Comparison of ENCODE assay signal across 9 cellular contexts in the genomic region with DNA sequence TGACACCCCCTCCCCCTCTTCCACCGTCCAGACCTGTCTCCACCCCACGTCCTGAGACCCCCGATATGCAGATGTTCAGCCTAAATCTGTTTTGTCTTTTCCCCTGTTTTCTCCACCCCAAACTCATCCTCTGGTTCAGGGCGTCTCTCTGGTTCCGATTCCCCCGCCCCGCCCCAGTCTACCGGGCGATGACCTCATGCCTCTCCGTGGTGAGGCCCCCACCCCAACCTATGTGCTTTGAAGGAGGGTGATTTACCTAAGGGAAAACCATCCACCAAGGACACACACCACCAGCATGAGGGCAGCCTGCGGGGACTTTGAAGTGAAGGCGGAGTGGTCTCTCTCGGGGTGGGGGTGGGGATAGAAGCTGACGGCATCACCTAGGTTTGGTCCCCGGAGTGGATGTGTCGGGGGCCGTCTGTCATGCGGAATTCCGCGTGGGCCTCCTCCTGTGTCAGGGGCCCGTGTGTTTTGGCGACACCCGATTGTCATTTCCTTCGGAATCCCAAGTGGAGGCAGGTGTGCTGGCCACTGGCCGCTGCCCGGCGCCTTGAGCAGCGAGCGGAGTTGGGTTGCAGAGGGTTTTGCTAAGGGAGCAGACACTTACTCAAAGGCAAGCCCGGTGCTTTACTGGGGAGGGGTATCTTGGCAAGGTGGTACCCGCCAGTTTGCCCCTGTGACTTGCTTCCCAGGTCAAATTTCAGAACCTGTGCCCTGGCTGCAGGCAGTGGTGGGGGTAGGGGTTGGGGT. TPM values are rescaled to one million over a fixed set of nuclear protein-coding genes. Genes with fewer than 3 reads are reported as not detected.
A peak's percentile ranks its signal among the peaks of the same experiment; 100 is the strongest.
DNase-seq lines count a peak whose midpoint lies in the region; ATAC-seq, FAIRE-seq and TF ChIP-seq lines count a peak whose summit lies in the region.
"Had no signal": no experiment of that assay in that cellular context is flagged by ENCODE, and none has a peak within 500 bp of the region (broad histone marks: within the 10 kb centered on the region; RNA-seq: fewer than 3 reads in every experiment).

No MANE protein-coding gene starts in this region.

- intact Hi-C loops in natural killer cell (cut with micrococcal nuclease) = loop anchor here (2.0 kb wide), 1 partner anchor 65 kb away; the partner anchor contains the start of gene HMG20B

- peak; percentile 94 for DNase-seq in H7
- peak; percentile 42 for DNase-seq in WTC11 (ENCODE audit: low spot score)
- peak in 1 of 2 experiments; percentile 75 for DNase-seq in H1 (ENCODE audit: low read depth in 1 of 2, low spot score in 2 of 2)
- no peak for DNase-seq in natural killer cell
- DNase-seq in DMS53 (lab: John Stamatoyannopoulos, UW) = no peak
- DNase-seq in NCI-H1436 (lab: John Stamatoyannopoulos, UW) = no peak
- DNase-seq in inferior parietal cortex (ENCODE audit: extremely low spot score) = no peak

- peak overlapping the region in 2 of 4 experiments; percentile 37 to 67; a peak in 4 of 7 replicates for H3K9ac ChIP-seq in H1 (replicated peaks in 1 of 4; ENCODE audit: extremely low read depth in 1 of 4, low read depth in 3 of 4, low read length in 3 of 4)

- H4K8ac ChIP-seq in H1 (ENCODE audit: extremely low read depth, insufficient read depth, low read length) = no peak overlapping the region

- H3K9me3 Mint-ChIP-seq in WTC11 = no peaks in the 10 kb centered on the region
- no peaks in the 10 kb centered on the region for H3K9me3 Mint-ChIP-seq in natural killer cell

- ATAC-seq in WTC11 = peak; percentile 14
- no peak for ATAC-seq in natural killer cell
- no peak for ATAC-seq in HG03565 (IDR thresholded peaks at IDR 0.05; ENCODE audit: unreplicated experiment)

- H2BK120ac ChIP-seq in H1 (replicated peaks; ENCODE audit: low read depth, low read length) = no peak overlapping the region

- TF ChIP-seq CTCF in WTC11 (IDR thresholded peaks at IDR 0.05) (no peak), H1 (IDR thresholded peaks at IDR 0.05; ENCODE audit: control extremely low read depth in 1 of 3, insufficient read depth in 1 of 3, low read depth in 1 of 3, low read length in 3 of 3) (no peak), natural killer cell (IDR thresholded peaks at IDR 0.05) (no peak)

- H3K27me3 Mint-ChIP-seq in WTC11 (ENCODE audit: low read depth) = no peaks in the 10 kb centered on the region; the same call in 1 of the 2 replicates
- H3K27me3 Mint-ChIP-seq in natural killer cell (ENCODE audit: low read depth in 2 of 2) = no peaks in the 10 kb centered on the region

- peak overlapping the region; percentile 95 to 99 for H3K4me2 ChIP-seq in H1 (ENCODE audit: insufficient read depth in 1 of 2, low read depth in 2 of 2, low read length in 2 of 2)

- H4K91ac ChIP-seq in H1 (replicated peaks; ENCODE audit: insufficient read length, low read length) = peak overlapping the region; percentile 74

- peaks cover 18% of the 10 kb centered on the region for H3K23me2 ChIP-seq in H1 (ENCODE audit: low read depth, low read length)

- H3K4me1 Mint-ChIP-seq in WTC11 = peaks cover 18% of the 10 kb centered on the region
- H3K4me1 Mint-ChIP-seq in natural killer cell = peaks cover 39 to 54% of the 10 kb centered on the region in 2 donors

- CTCF ChIA-PET in WTC11 (lab: Charles Lee) (interaction anchor here (0.6 to 1.4 kb wide), 5 partner anchors 19 to 69 kb away, joined by 3 to 6 read pairs (median 5); no protein-coding TSS in a partner anchor), H1 (lab: Charles Lee; ENCODE audit: partially characterized antibody) (interaction anchor here (0.6 to 1.0 kb wide), 2 partner anchors 23 to 562 kb away, joined by 3 read pairs; no protein-coding TSS in a partner anchor)

- H3K9me3 ChIP-seq in H1 (ENCODE audit: insufficient read depth in 2 of 2, low read depth in 1 of 2, low read length in 1 of 2) = no peaks in the 10 kb centered on the region

- H4K20me1 ChIP-seq in H1 (replicated peaks in 1 of 2; ENCODE audit: control insufficient read depth in 1 of 2, insufficient read depth in 2 of 2, low read length in 2 of 2) = peaks cover 19 to 29% of the 10 kb centered on the region in 2 experiments

- H3K14ac ChIP-seq in H1 (ENCODE audit: insufficient read length) = no peak overlapping the region

- no peak for FAIRE-seq in H1 (lab: Jason Lieb, UNC)
- FAIRE-seq: TTC549 had no signal

- H2AK5ac ChIP-seq in H1 (ENCODE audit: low read depth, low read length) = 0 out of 2 replicates have a peak overlapping the region, but pooled peaks have one; percentile 39

- H2BK15ac ChIP-seq in H1 (ENCODE audit: low read length) = no peak overlapping the region

- 0 out of 2 replicates have a peak overlapping the region, but pooled peaks have one; percentile 19 for H3K18ac ChIP-seq in H1 (ENCODE audit: extremely low read depth, low read length)

- POLR2A ChIA-PET in WTC11 (lab: Charles Lee) (interaction anchor here (0.7 kb wide), 1 partner anchor 23 kb away, joined by 4 read pairs; no protein-coding TSS in a partner anchor), H1 (lab: Charles Lee; ENCODE audit: partially characterized antibody) (interaction anchor here (0.6 to 1.5 kb wide), 3 partner anchors 25 to 38 kb away, joined by 3 to 4 read pairs (median 3); partner anchors contain the start of gene TEKTIP1)

- peaks cover 12% of the 10 kb centered on the region; the same call in 1 of the 2 replicates for H3K36me3 Mint-ChIP-seq in WTC11
- H3K36me3 Mint-ChIP-seq in natural killer cell = no peaks in the 10 kb centered on the region

- H3K27ac Mint-ChIP-seq in WTC11 (peak overlapping the region; percentile 78; the same call in 1 of the 2 replicates), natural killer cell (peak overlapping the region; percentile 84 to 98)

- no peak overlapping the region; the same call in 1 of the 2 replicates for H2BK5ac ChIP-seq in H1 (ENCODE audit: low read depth, low read length)

- H3K27me3 ChIP-seq in H7 (ENCODE audit: control insufficient read depth, insufficient read depth, low read length) = no peaks in the 10 kb centered on the region
- H3K27me3 ChIP-seq in H1 (replicated peaks in 1 of 4; ENCODE audit: control insufficient read depth in 3 of 4, extremely low read depth in 1 of 4, insufficient read depth in 3 of 4, low read length in 3 of 4) = no peaks in the 10 kb centered on the region

- H3K23ac ChIP-seq in H1 (ENCODE audit: insufficient read length) = peak overlapping the region; percentile 28

- H3K79me1 ChIP-seq in H1 (ENCODE audit: low read depth, low read length) = peaks cover 29% of the 10 kb centered on the region

- 0 out of 2 replicates have a peak overlapping the region, but pooled peaks have one; percentile 33 for H3K27ac ChIP-seq in H1 (ENCODE audit: low read depth, low read length)

- H3K4me3 ChIP-seq in H7 (ENCODE audit: insufficient read depth, low read depth, low read length) = peak overlapping the region; percentile 81
- H3K4me3 ChIP-seq in H1 (ENCODE audit: extremely low read depth in 1 of 4, insufficient read depth in 2 of 4, low read depth in 3 of 4, low read length in 4 of 4) = peak overlapping the region; percentile 44 to 98 (median 58)

- H3K79me2 ChIP-seq in H1 (ENCODE audit: control insufficient read depth in 1 of 2, insufficient read depth in 2 of 2, low read length in 2 of 2) = peaks cover 0 to 42% of the 10 kb centered on the region in 2 experiments; a peak in 2 of 4 replicates

- peaks cover 0 to 9% (median 7%) of the 10 kb centered on the region in 4 experiments; a peak in 3 of 7 replicates for H3K4me1 ChIP-seq in H1 (replicated peaks in 1 of 4; ENCODE audit: control insufficient read depth in 3 of 4, insufficient read depth in 4 of 4, low read length in 3 of 4)

- no peak overlapping the region for H2BK12ac ChIP-seq in H1 (ENCODE audit: low read depth, low read length)

- H3K56ac ChIP-seq in H1 (replicated peaks; ENCODE audit: insufficient read length, low read depth, low read length) = no peak overlapping the region

- 7% methylated on average over 27 of the region's 31 CpGs; no CpG with 5 or more reads in 1 of the 2 experiments for WGBS in H1 (ENCODE audit: extremely low coverage in 1 of 2, insufficient coverage in 1 of 2, insufficient read length in 1 of 2, insufficient replicate concordance in 2 of 2, low coverage in 1 of 2, low lambda C conversion rate in 2 of 2, missing lambda C conversion rate in 1 of 2), 2 experiments

- peaks cover 3% of the 10 kb centered on the region for H3K36me3 ChIP-seq in H7 (replicated peaks; ENCODE audit: control insufficient read depth, insufficient read depth, low read length)
- H3K36me3 ChIP-seq in H1 (ENCODE audit: control insufficient read depth in 2 of 4, insufficient read depth in 4 of 4, low read length in 3 of 4) = no peaks in the 10 kb centered on the region; a peak in 2 of 8 replicates

- no peak for TF ChIP-seq POLR2A in H1 (IDR thresholded peaks at IDR 0.05; ENCODE audit: control extremely low read depth in 1 of 2, low read depth in 2 of 2, low read length in 2 of 2)

- H3K4ac ChIP-seq in H1 (replicated peaks; ENCODE audit: insufficient read length, low read depth, low read length) = peak overlapping the region; percentile 38

- peak overlapping the region; percentile 22 for H4K5ac ChIP-seq in H1 (ENCODE audit: insufficient read length, low read depth, low read length)

- H2BK20ac ChIP-seq in H1 (ENCODE audit: low read length) = no peak overlapping the region

- H2AFZ ChIP-seq in H1 (ENCODE audit: low read length) = no peak overlapping the region

- TF ChIP-seq EP300 in H1 (IDR thresholded peaks at IDR 0.05; ENCODE audit: borderline replicate concordance in 1 of 2, low read depth in 2 of 2, low read length in 2 of 2) = no peak

- H3K4me3 Mint-ChIP-seq in WTC11 (peak overlapping the region; percentile 85), natural killer cell (peak overlapping the region; percentile 94)

- no peak for TF ChIP-seq RAD21 in H1 (IDR thresholded peaks at IDR 0.05 in 1 of 2, conservative IDR thresholded peaks at IDR 0.05 in 1 of 2; ENCODE audit: low read depth in 2 of 2, low read length in 2 of 2)

RNA-seq across cellular contexts. Expression of gene FZR1, which starts 1.4 kb away (rescaled TPM):
- total RNA-seq in H7 (2014; rRNA removed; shearing (Covaris generic)) = 71.6 and 76.6 TPM in 2 replicates
- total RNA-seq in WTC11 (2021) (43.6 to 60.8 TPM (median 44.4 TPM) in 3 replicates), natural killer cell (10 to 100 TPM; 89.1 to 98.3 (median 91.4) TPM)
- total RNA-seq in H1 (2021; fragmentation: NEBNext Ultra II Directional; extraction: Animal tissue kit (Norgen Biotek cat#: 25700)) = 35.5 and 36.9 TPM in 2 replicates
- 21.6 and 35.0 TPM in 2 replicates for polyA plus RNA-seq in H1 (2011; rRNA removed)
- 24.1 TPM for polyA plus RNA-seq in H1 (2011; cell fraction: cytosol; rRNA removed)
- polyA plus RNA-seq in H1 (2011; cell fraction: nucleus; rRNA removed) = 109 TPM
- 26.5 to 36.4 TPM (median 30.8 TPM) in 4 replicates for polyA plus RNA-seq in H1 (2012, experiment 1 of 2)
- 19.9 TPM for polyA plus RNA-seq in H1 (2012, experiment 2 of 2)
- 21.4 TPM for polyA plus RNA-seq in H1 (2013, experiment 1 of 2)
- polyA plus RNA-seq in H1 (2013, experiment 2 of 2) = 20.2 TPM
- 20.4 and 21.5 TPM in 2 replicates for polyA minus RNA-seq in H1 (2011; rRNA and poly(A)+ RNA removed)
- polyA minus RNA-seq in H1 (2011; cell fraction: cytosol; rRNA and poly(A)+ RNA removed) = 32.5 TPM
- 35.9 TPM for polyA minus RNA-seq in H1 (2011; cell fraction: nucleus; rRNA and poly(A)+ RNA removed)

RNA-seq across cellular contexts. Expression of gene DOHH, which starts 7.1 kb away (rescaled TPM):
- 24.1 and 32.1 TPM in 2 replicates for total RNA-seq in H7 (2014; rRNA removed; shearing (Covaris generic))
- total RNA-seq in WTC11 (2021) (16.9 to 22.2 TPM (median 18.3 TPM) in 3 replicates), natural killer cell (1 to 10 TPM; 4.5 to 5.9 (median 4.6) TPM)
- total RNA-seq in H1 (2021; fragmentation: NEBNext Ultra II Directional; extraction: Animal tissue kit (Norgen Biotek cat#: 25700)) = 17.7 and 19.1 TPM in 2 replicates
- polyA plus RNA-seq in H1 (2011; rRNA removed) = 7.3 and 12.7 TPM in 2 replicates
- polyA plus RNA-seq in H1 (2011; cell fraction: cytosol; rRNA removed) = 15.9 TPM
- 11.2 TPM for polyA plus RNA-seq in H1 (2011; cell fraction: nucleus; rRNA removed)
- polyA plus RNA-seq in H1 (2012, experiment 1 of 2) = 10.4 to 19.5 TPM (median 17.7 TPM) in 4 replicates
- 10.3 TPM for polyA plus RNA-seq in H1 (2012, experiment 2 of 2)
- polyA plus RNA-seq in H1 (2013, experiment 1 of 2) = 5.3 TPM
- polyA plus RNA-seq in H1 (2013, experiment 2 of 2) = 5.6 TPM
- polyA minus RNA-seq in H1 (2011; rRNA and poly(A)+ RNA removed) = 2.0 and 2.4 TPM in 2 replicates
- polyA minus RNA-seq in H1 (2011; cell fraction: cytosol; rRNA and poly(A)+ RNA removed) = 8.9 TPM
- 8.9 TPM for polyA minus RNA-seq in H1 (2011; cell fraction: nucleus; rRNA and poly(A)+ RNA removed)

RNA-seq across cellular contexts. Expression of gene SMIM44, which starts 24.3 kb away (rescaled TPM):
- not detected in 2 replicates for total RNA-seq in H7 (2014; rRNA removed; shearing (Covaris generic))
- not detected in 3 replicates for total RNA-seq in WTC11 (2021)
- not detected in 2 replicates for total RNA-seq in H1 (2021; fragmentation: NEBNext Ultra II Directional; extraction: Animal tissue kit (Norgen Biotek cat#: 25700))
- not detected in 2 replicates for polyA plus RNA-seq in H1 (2011; rRNA removed)
- not detected for polyA plus RNA-seq in H1 (2011; cell fraction: cytosol; rRNA removed)
- not detected for polyA plus RNA-seq in H1 (2011; cell fraction: nucleus; rRNA removed)
- polyA plus RNA-seq in H1 (2012, experiment 1 of 2) = not detected in 4 replicates
- not detected for polyA plus RNA-seq in H1 (2012, experiment 2 of 2)
- polyA plus RNA-seq in H1 (2013, experiment 1 of 2) = not detected
- not detected for polyA plus RNA-seq in H1 (2013, experiment 2 of 2)
- polyA minus RNA-seq in H1 (2011; rRNA and poly(A)+ RNA removed) = not detected in 2 replicates
- not detected for polyA minus RNA-seq in H1 (2011; cell fraction: cytosol; rRNA and poly(A)+ RNA removed)
- not detected for polyA minus RNA-seq in H1 (2011; cell fraction: nucleus; rRNA and poly(A)+ RNA removed)
- total RNA-seq in natural killer cell = not detected

RNA-seq across cellular contexts. Expression of gene SMIM24, which starts 27.2 kb away (rescaled TPM):
- 6.0 and 10.9 TPM in 2 replicates for total RNA-seq in H7 (2014; rRNA removed; shearing (Covaris generic))
- total RNA-seq in WTC11 (2021) (2.8 to 9.9 TPM (median 7.4 TPM) in 3 replicates), natural killer cell (under 1 TPM in 2 of 3 donors, not detected in 1; 0.33 to 0.42 TPM)
- 3.3 and 3.8 TPM in 2 replicates for total RNA-seq in H1 (2021; fragmentation: NEBNext Ultra II Directional; extraction: Animal tissue kit (Norgen Biotek cat#: 25700))
- 4.5 and 7.4 TPM in 2 replicates for polyA plus RNA-seq in H1 (2011; rRNA removed)
- polyA plus RNA-seq in H1 (2011; cell fraction: cytosol; rRNA removed) = 8.6 TPM
- polyA plus RNA-seq in H1 (2011; cell fraction: nucleus; rRNA removed) = 5.1 TPM
- 5.1 to 7.6 TPM (median 7.3 TPM) in 4 replicates for polyA plus RNA-seq in H1 (2012, experiment 1 of 2)
- 9.2 TPM for polyA plus RNA-seq in H1 (2012, experiment 2 of 2)
- polyA plus RNA-seq in H1 (2013, experiment 1 of 2) = 9.3 TPM
- polyA plus RNA-seq in H1 (2013, experiment 2 of 2) = 8.5 TPM
- polyA minus RNA-seq in H1 (2011; rRNA and poly(A)+ RNA removed) = 1.1 and 3.4 TPM in 2 replicates
- polyA minus RNA-seq in H1 (2011; cell fraction: cytosol; rRNA and poly(A)+ RNA removed) = not detected
- polyA minus RNA-seq in H1 (2011; cell fraction: nucleus; rRNA and poly(A)+ RNA removed) = 2.8 TPM

RNA-seq across cellular contexts. Expression of gene TEKTIP1, which starts 31.4 kb away (rescaled TPM):
- 1.6 TPM in 1 of 2 replicates, not detected in the other for total RNA-seq in H7 (2014; rRNA removed; shearing (Covaris generic))
- 3.3 to 6.3 TPM (median 4.7 TPM) in 3 replicates for total RNA-seq in WTC11 (2021)
- 1.0 and 1.1 TPM in 2 replicates for total RNA-seq in H1 (2021; fragmentation: NEBNext Ultra II Directional; extraction: Animal tissue kit (Norgen Biotek cat#: 25700))
- 0.49 TPM in 1 of 2 replicates, not detected in the other for polyA plus RNA-seq in H1 (2011; rRNA removed)
- polyA plus RNA-seq in H1 (2011; cell fraction: cytosol; rRNA removed) = 0.34 TPM
- polyA plus RNA-seq in H1 (2011; cell fraction: nucleus; rRNA removed) = 6.0 TPM
- polyA plus RNA-seq in H1 (2012, experiment 1 of 2) = 0.94 to 2.2 TPM (median 1.6 TPM) in 3 of 4 replicates, not detected in the other
- polyA plus RNA-seq in H1 (2012, experiment 2 of 2) = 1.3 TPM
- 0.45 TPM for polyA plus RNA-seq in H1 (2013, experiment 1 of 2)
- polyA plus RNA-seq in H1 (2013, experiment 2 of 2) = 0.17 TPM
- polyA minus RNA-seq in H1 (2011; rRNA and poly(A)+ RNA removed) = 0.32 TPM in 1 of 2 replicates, not detected in the other
- polyA minus RNA-seq in H1 (2011; cell fraction: cytosol; rRNA and poly(A)+ RNA removed) = not detected
- polyA minus RNA-seq in H1 (2011; cell fraction: nucleus; rRNA and poly(A)+ RNA removed) = not detected
- 10 to 100 TPM in 1 of 3 donors, 1 to 10 TPM in 2; 5.9 to 11.6 (median 6.4) TPM for total RNA-seq in natural killer cell

Comparison
In these comparisons a context has a peak if more than half of its experiments do, and no peak if none do; other contexts are left out.
1. DNase-seq: peak in H7 (single experiment) and WTC11 (single experiment); none in natural killer cell (single experiment), DMS53 (single experiment), NCI-H1436 (single experiment) and inferior parietal cortex (single experiment).